Comparison of ENCODE assay signal across 21 cellular contexts in genomic region chr3:67649681-67650080, GRCh38. TPM values are rescaled to one million over a fixed set of nuclear protein-coding genes. Genes with fewer than 3 reads are reported as not detected.
A peak's percentile ranks its signal among the peaks of the same experiment; 100 is the strongest.
DNase-seq lines count a peak whose midpoint lies in the region; ATAC-seq and TF ChIP-seq lines count a peak whose summit lies in the region.
"Had no signal": no experiment of that assay in that cellular context is flagged by ENCODE, and none has a peak within 500 bp of the region (broad histone marks: within the 10 kb centered on the region; RNA-seq: fewer than 3 reads in every experiment).

No MANE protein-coding gene starts in this region.

- CTCF ChIA-PET in WTC11 (lab: Charles Lee) = no interaction called here

- DNase-seq in activated naive CD4-positive, alpha-beta T cell treated with anti-CD3 and anti-CD28 coated beads, Interleukin-2, amount 50 U/mL, for 16 hours = no peak
- no peak for DNase-seq in activated naive CD8-positive, alpha-beta T cell treated with anti-CD3 and anti-CD28 coated beads for 36 hours
- no peak for DNase-seq in naive thymus-derived CD8-positive, alpha-beta T cell
- DNase-seq in WTC11 (ENCODE audit: low spot score) (no peak), NCI-H1436 treated with DMSO at 0.1 percent for 48 hours (lab: John Stamatoyannopoulos, UW) (no peak), NCI-H1436 (lab: John Stamatoyannopoulos, UW) (no peak), superior temporal gyrus (ENCODE audit: extremely low spot score) (no peak)
- DNase-seq: 8988T; activated CD4-positive, alpha-beta memory T cell treated with anti-CD3 and anti-CD28 coated beads, Interleukin-2, amount 10 ng/mL, durations not matched to agents 7 days and 5 days; activated CD4-positive, alpha-beta T cell treated with anti-CD3 and anti-CD28 coated beads for 1 hour; activated effector memory CD4-positive, alpha-beta T cell treated with anti-CD3 and anti-CD28 coated beads, Interleukin-2, amount 50 U/mL, for 16 hours; adrenal gland; NCI-H1048; NCI-H2029; NCI-H345; stimulated activated CD4-positive, alpha-beta T cell treated with anti-CD3 and anti-CD28 coated beads, Interleukin-4, amount 100 ng/mL, for 1 hour had no signal

- no peak for TF ChIP-seq CTCF in WTC11 (IDR thresholded peaks at IDR 0.05)

- peak overlapping the region; percentile 0 for H3K27ac Mint-ChIP-seq in activated naive CD4-positive, alpha-beta T cell treated with anti-CD3 and anti-CD28 coated beads, Interleukin-2, amount 50 U/mL, for 24 hours
- H3K27ac Mint-ChIP-seq in activated naive CD8-positive, alpha-beta T cell treated with anti-CD3 and anti-CD28 coated beads for 36 hours = peak overlapping the region; percentile 1
- H3K27ac Mint-ChIP-seq in naive thymus-derived CD8-positive, alpha-beta T cell = peak overlapping the region; percentile 0 to 86 (median 26)
- no peak overlapping the region for H3K27ac Mint-ChIP-seq in WTC11
- H3K27ac Mint-ChIP-seq: activated CD4-positive, alpha-beta memory T cell treated with anti-CD3 and anti-CD28 coated beads, Interleukin-2, amount 10 ng/mL, durations not matched to agents 7 days and 5 days; natural killer cell treated with Interleukin-12 subunit alpha and Interleukin-12 subunit beta and Interleukin-15 and Interleukin-18, amount 100 ng/mL, for 72 hours; T-helper 1 cell treated with Interleukin-12 subunit alpha and Interleukin-12 subunit beta and Interleukin-4 antibody, amounts not matched to agents 30 μg/mL and 1 μg/mL, for 36 hours had no signal

- H3K4me3 Mint-ChIP-seq in activated naive CD4-positive, alpha-beta T cell treated with anti-CD3 and anti-CD28 coated beads, Interleukin-2, amount 50 U/mL, for 24 hours = no peak overlapping the region
- no peak overlapping the region for H3K4me3 Mint-ChIP-seq in activated naive CD8-positive, alpha-beta T cell treated with anti-CD3 and anti-CD28 coated beads for 36 hours
- peak overlapping the region in 6 of 10 donors; percentile 1 to 62 (median 36) for H3K4me3 Mint-ChIP-seq in naive thymus-derived CD8-positive, alpha-beta T cell
- H3K4me3 Mint-ChIP-seq in WTC11 = no peak overlapping the region
- H3K4me3 Mint-ChIP-seq: activated CD4-positive, alpha-beta memory T cell treated with anti-CD3 and anti-CD28 coated beads, Interleukin-2, amount 10 ng/mL, durations not matched to agents 7 days and 5 days; mesothelial cell of epicardium; natural killer cell treated with Interleukin-12 subunit alpha and Interleukin-12 subunit beta and Interleukin-15 and Interleukin-18, amount 100 ng/mL, for 72 hours; T-helper 1 cell treated with Interleukin-12 subunit alpha and Interleukin-12 subunit beta and Interleukin-4 antibody, amounts not matched to agents 30 μg/mL and 1 μg/mL, for 36 hours had no signal

- ATAC-seq in naive thymus-derived CD8-positive, alpha-beta T cell = no peak
- ATAC-seq in WTC11 = no peak
- ATAC-seq: left lobe of liver; natural killer cell treated with Interleukin-12 subunit alpha and Interleukin-12 subunit beta and Interleukin-15 and Interleukin-18, amount 100 ng/mL, for 72 hours had no signal

- POLR2A ChIA-PET in naive thymus-derived CD8-positive, alpha-beta T cell (lab: Charles Lee) = interaction anchor here (1.4 kb wide), 1 partner anchor 34 kb away, joined by 5 read pairs; no protein-coding TSS in a partner anchor
- POLR2A ChIA-PET in WTC11 (lab: Charles Lee) = interaction anchor here (0.5 to 1.1 kb wide), 2 partner anchors 11 to 14 kb away, joined by 3 to 4 read pairs; no protein-coding TSS in a partner anchor

- H3K27me3 Mint-ChIP-seq in activated naive CD4-positive, alpha-beta T cell treated with anti-CD3 and anti-CD28 coated beads, Interleukin-2, amount 50 U/mL, for 24 hours = no peaks in the 10 kb centered on the region
- H3K27me3 Mint-ChIP-seq in activated naive CD8-positive, alpha-beta T cell treated with anti-CD3 and anti-CD28 coated beads for 36 hours = no peaks in the 10 kb centered on the region
- no peaks in the 10 kb centered on the region for H3K27me3 Mint-ChIP-seq in naive thymus-derived CD8-positive, alpha-beta T cell
- H3K27me3 Mint-ChIP-seq in WTC11 (ENCODE audit: low read depth) = no peaks in the 10 kb centered on the region
- H3K27me3 Mint-ChIP-seq: activated CD4-positive, alpha-beta memory T cell treated with anti-CD3 and anti-CD28 coated beads, Interleukin-2, amount 10 ng/mL, durations not matched to agents 7 days and 5 days; natural killer cell treated with Interleukin-12 subunit alpha and Interleukin-12 subunit beta and Interleukin-15 and Interleukin-18, amount 100 ng/mL, for 72 hours had no signal

- peaks cover 13% of the 10 kb centered on the region for H3K36me3 Mint-ChIP-seq in activated naive CD4-positive, alpha-beta T cell treated with anti-CD3 and anti-CD28 coated beads, Interleukin-2, amount 50 U/mL, for 24 hours
- H3K36me3 Mint-ChIP-seq in activated naive CD8-positive, alpha-beta T cell treated with anti-CD3 and anti-CD28 coated beads for 36 hours = peaks cover 65% of the 10 kb centered on the region
- peaks cover 0 to 37% (median 24%) of the 10 kb centered on the region in 3 donors for H3K36me3 Mint-ChIP-seq in naive thymus-derived CD8-positive, alpha-beta T cell
- peaks cover 6% of the 10 kb centered on the region for H3K36me3 Mint-ChIP-seq in WTC11

- H3K4me1 Mint-ChIP-seq in activated naive CD4-positive, alpha-beta T cell treated with anti-CD3 and anti-CD28 coated beads, Interleukin-2, amount 50 U/mL, for 24 hours = peaks cover 77% of the 10 kb centered on the region
- peaks cover 56% of the 10 kb centered on the region for H3K4me1 Mint-ChIP-seq in activated naive CD8-positive, alpha-beta T cell treated with anti-CD3 and anti-CD28 coated beads for 36 hours
- peaks cover 43 to 80% (median 78%) of the 10 kb centered on the region in 4 donors for H3K4me1 Mint-ChIP-seq in naive thymus-derived CD8-positive, alpha-beta T cell
- peaks cover 31% of the 10 kb centered on the region for H3K4me1 Mint-ChIP-seq in WTC11

- H3K9me3 Mint-ChIP-seq in activated naive CD4-positive, alpha-beta T cell treated with anti-CD3 and anti-CD28 coated beads, Interleukin-2, amount 50 U/mL, for 24 hours = no peaks in the 10 kb centered on the region
- peaks cover 3% of the 10 kb centered on the region for H3K9me3 Mint-ChIP-seq in activated naive CD8-positive, alpha-beta T cell treated with anti-CD3 and anti-CD28 coated beads for 36 hours
- no peaks in the 10 kb centered on the region for H3K9me3 Mint-ChIP-seq in naive thymus-derived CD8-positive, alpha-beta T cell
- H3K9me3 Mint-ChIP-seq in WTC11 = 0 out of 2 replicates have a peak, but pooled peaks cover 3% of the 10 kb centered on the region
- H3K9me3 Mint-ChIP-seq: mesothelial cell of epicardium; natural killer cell treated with Interleukin-12 subunit alpha and Interleukin-12 subunit beta and Interleukin-15 and Interleukin-18, amount 100 ng/mL, for 72 hours; T-helper 1 cell treated with Interleukin-12 subunit alpha and Interleukin-12 subunit beta and Interleukin-4 antibody, amounts not matched to agents 30 μg/mL and 1 μg/mL, for 36 hours had no signal

TF ChIP-seq in WTC11, 78 proteins besides CTCF, POLR2A, EP300 and RAD21:
- TF ChIP-seq NFATC4 (CRISPR knock-in tag; IDR thresholded peaks at IDR 0.05) = no peak
- TF ChIP-seq TCF7 (CRISPR knock-in tag; IDR thresholded peaks at IDR 0.05; ENCODE audit: low read depth) = no peak
- TF ChIP-seq CREB1 (CRISPR knock-in tag; IDR thresholded peaks at IDR 0.05) = no peak
- no peak for TF ChIP-seq ZNF263 (CRISPR knock-in tag; IDR thresholded peaks at IDR 0.05; ENCODE audit: low read depth)
- no peak for TF ChIP-seq JAZF1 (CRISPR knock-in tag; IDR thresholded peaks at IDR 0.05)
- TF ChIP-seq IRF2 (CRISPR knock-in tag; IDR thresholded peaks at IDR 0.05; ENCODE audit: borderline replicate concordance, low read depth) = no peak
- TF ChIP-seq STAT6 (CRISPR knock-in tag; conservative IDR thresholded peaks at IDR 0.05; ENCODE audit: low read depth) = no peak
- no peak for TF ChIP-seq NFE2L1 (CRISPR knock-in tag; IDR thresholded peaks at IDR 0.05)

RNA-seq across cellular contexts. Expression of gene SUCLG2, which starts 4.7 kb away (rescaled TPM):
- total RNA-seq in activated naive CD8-positive, alpha-beta T cell treated with anti-CD3 and anti-CD28 coated beads for 36 hours = 10 to 100 TPM; 64.2 to 65.4 TPM
- total RNA-seq in naive thymus-derived CD8-positive, alpha-beta T cell = 10 to 100 TPM; 62.7 to 64.6 TPM
- 10 to 100 TPM; 79.7 to 93.8 (median 91.4) TPM for polyA plus RNA-seq in naive thymus-derived CD8-positive, alpha-beta T cell
- 39.7 to 57.4 TPM (median 54.1 TPM) in 3 replicates for total RNA-seq in WTC11 (2021)

Comparison
In these comparisons a context has a peak if more than half of its experiments do, and no peak if none do; other contexts are left out.
1. H3K4me3 Mint-ChIP-seq: peak in naive thymus-derived CD8-positive, alpha-beta T cell (6 of 10); none in activated naive CD4-positive, alpha-beta T cell treated with anti-CD3 and anti-CD28 coated beads, Interleukin-2, amount 50 U/mL, for 24 hours (single experiment), activated naive CD8-positive, alpha-beta T cell treated with anti-CD3 and anti-CD28 coated beads for 36 hours (single experiment) and WTC11 (single experiment).